8 cellular contexts compared by ENCODE assay signal in genomic region chr7:129187681-129188371, GRCh38. TPM values are rescaled to one million over a fixed set of nuclear protein-coding genes. Genes with fewer than 3 reads are reported as not detected.
DNase-seq lines count a peak whose midpoint lies in the region; TF ChIP-seq lines count a peak whose summit lies in the region.

No MANE protein-coding gene starts in this region.

- POLR2A ChIA-PET in PC-9 (lab: Charles Lee; ENCODE audit: unreplicated experiment), result no interaction called here

- H3K4me1 ChIP-seq in DOHH2 (ENCODE audit: control insufficient read depth, low read length) (peaks cover 44% of the 10 kb centered on the region), PC-9 (replicated peaks; ENCODE audit: insufficient read depth) (no peaks in the 10 kb centered on the region), esophagus squamous epithelium (peaks cover 0 to 71% (median 37%) of the 10 kb centered on the region in 3 donors), prostate gland (replicated peaks) (no peaks in the 10 kb centered on the region)

- H3F3A ChIP-seq in DOHH2 (ENCODE audit: control insufficient read depth, insufficient read depth) (peaks cover 12% of the 10 kb centered on the region), PC-9 (ENCODE audit: insufficient read depth, low read depth) (no peaks in the 10 kb centered on the region)

- H3K36me3 ChIP-seq in DOHH2 (ENCODE audit: control insufficient read depth, low read length) (no peaks in the 10 kb centered on the region), PC-9 (ENCODE audit: low read depth) (no peaks in the 10 kb centered on the region), esophagus squamous epithelium (no peaks in the 10 kb centered on the region), prostate gland (no peaks in the 10 kb centered on the region)

- H4K20me1 ChIP-seq in DOHH2 (ENCODE audit: control insufficient read depth, insufficient read depth, low read depth, low read length) (no peaks in the 10 kb centered on the region), PC-9 (ENCODE audit: insufficient read depth) (no peaks in the 10 kb centered on the region)

- H2AFZ ChIP-seq in PC-9, result no peak overlapping the region

- no TSS peak for BruUV-seq in PC-9 (replicated peaks; lab: Mats Ljungman, UMichigan)

- H3K27ac ChIP-seq in DOHH2 (ENCODE audit: low read depth, low read length) (no peak overlapping the region), PC-9 (no peak overlapping the region), esophagus squamous epithelium (peak overlapping the region in 3 of 4 donors; percentile 68 to 71 (median 71)), prostate gland (peak overlapping the region; percentile 68 to 72)

- WGBS in esophagus squamous epithelium, 2 donors, result 31 to 37% methylated on average over 11 to 12 of the region's 14 CpGs
- 24% methylated on average over 14 of the region's 14 CpGs for WGBS in prostate gland

- H3K79me2 ChIP-seq in DOHH2 (ENCODE audit: control insufficient read depth, low read length) (peaks cover 5% of the 10 kb centered on the region), PC-9 (ENCODE audit: low read depth) (no peaks in the 10 kb centered on the region)

- no peak for DNase-seq in PC-9
- no peak for DNase-seq in esophagus squamous epithelium (lab: John Stamatoyannopoulos, UW)
- DNase-seq in prostate gland (ENCODE audit: low spot score), result no peak
- DNase-seq in cerebellar nuclear complex (lab: John Stamatoyannopoulos, UW), result no peak
- DNase-seq in putamen (ENCODE audit: low spot score), result no peak
- no peak for DNase-seq in DMS 273 treated with DMSO at 0.1 percent for 48 hours (lab: John Stamatoyannopoulos, UW)
- DNase-seq in DMS153 treated with DMSO at 0.1 percent for 48 hours (lab: John Stamatoyannopoulos, UW; ENCODE audit: unreplicated experiment), result no peak

- no peak for TF ChIP-seq CTCF in DOHH2 (IDR thresholded peaks at IDR 0.05; ENCODE audit: low read depth, low read length, poor library complexity, severe bottlenecking)
- TF ChIP-seq CTCF in PC-9 (conservative IDR thresholded peaks at IDR 0.05), result no peak
- TF ChIP-seq CTCF in esophagus squamous epithelium (IDR thresholded peaks at IDR 0.05), result no peak
- TF ChIP-seq CTCF in prostate gland (IDR thresholded peaks at IDR 0.05), result no peak

- intact Hi-C loops in PC-9 (cut with micrococcal nuclease; ENCODE audit: unreplicated experiment), result no loop called here
- intact Hi-C loops in esophagus squamous epithelium (cut with DNase I), result no loop called here
- intact Hi-C loops in prostate gland (cut with DNase I), result no loop called here

- TF ChIP-seq POLR2A in esophagus squamous epithelium (IDR thresholded peaks at IDR 0.05), result no peak
- no peak for TF ChIP-seq POLR2A in prostate gland (IDR thresholded peaks at IDR 0.05)

- H3K27me3 ChIP-seq in DOHH2 (ENCODE audit: control insufficient read depth, low read length) (peaks cover 27% of the 10 kb centered on the region), PC-9 (ENCODE audit: insufficient read depth, low read depth) (no peaks in the 10 kb centered on the region; the same call in 1 of the 2 replicates), esophagus squamous epithelium (peaks cover 0 to 16% (median 0%) of the 10 kb centered on the region in 4 donors), prostate gland (replicated peaks; ENCODE audit: insufficient read depth) (no peaks in the 10 kb centered on the region)

- H3K4me3 ChIP-seq in DOHH2 (ENCODE audit: low read length) (peak overlapping the region; percentile 76), PC-9 (no peak overlapping the region), esophagus squamous epithelium (peak overlapping the region; percentile 59 to 90 (median 74)), prostate gland (peak overlapping the region; percentile 63 to 74)

- H3K9me3 ChIP-seq in DOHH2 (ENCODE audit: control insufficient read depth, insufficient read depth, low read length) (no peaks in the 10 kb centered on the region), PC-9 (ENCODE audit: insufficient read depth, low read depth) (no peaks in the 10 kb centered on the region), esophagus squamous epithelium (no peaks in the 10 kb centered on the region), prostate gland (no peaks in the 10 kb centered on the region)

- H3K9me2 ChIP-seq in DOHH2 (replicated peaks; ENCODE audit: control insufficient read depth, low read length), result no peaks in the 10 kb centered on the region
- H3K9me2 ChIP-seq in PC-9 (ENCODE audit: insufficient read depth), result no peaks in the 10 kb centered on the region

- H3K4me2 ChIP-seq in DOHH2 (ENCODE audit: low read length) (peak overlapping the region; percentile 89), PC-9 (peak overlapping the region; percentile 68; the same call in 1 of the 2 replicates)

- CTCF ChIA-PET in PC-9 (lab: Charles Lee), result no interaction called here

RNA-seq across cellular contexts. Expression of gene SMO, which starts 0.6 kb away (rescaled TPM):
- total RNA-seq in PC-9 (2021), result 1.2 and 1.9 TPM in 2 replicates
- 10 to 100 TPM in 3 of 4 donors, 1 to 10 TPM in 1; 9.2 to 18.4 (median 10.4) TPM for total RNA-seq in esophagus squamous epithelium
- total RNA-seq in prostate gland, result 10 to 100 TPM; 23.2 to 32.9 TPM

RNA-seq across cellular contexts. Expression of gene AHCYL2, which starts 37.0 kb away (rescaled TPM):
- total RNA-seq in PC-9 (2021) (15.7 and 16.2 TPM in 2 replicates), esophagus squamous epithelium (10 to 100 TPM; 10.8 to 14.0 (median 13.7) TPM), prostate gland (10 to 100 TPM; 15.2 to 38.3 TPM)

RNA-seq across cellular contexts. Expression of gene TSPAN33, which starts 43.3 kb away (rescaled TPM):
- total RNA-seq in PC-9 (2021) (5.8 and 9.6 TPM in 2 replicates), esophagus squamous epithelium (1 to 10 TPM in 3 of 4 donors, under 1 TPM in 1; 0.44 to 5.9 (median 4.0) TPM), prostate gland (10 to 100 TPM in 1 of 2 donors, 1 to 10 TPM in 1; 8.4 to 47.7 TPM)

Comparison
In these comparisons a context has a peak if more than half of its experiments do, and no peak if none do; other contexts are left out.
1. H3K27ac ChIP-seq: peak in esophagus squamous epithelium (3 of 4) and prostate gland (2 of 2); none in DOHH2 (single experiment) and PC-9 (single experiment).